Comparison of ENCODE assay signal across 8 cellular contexts in the genomic region with DNA sequence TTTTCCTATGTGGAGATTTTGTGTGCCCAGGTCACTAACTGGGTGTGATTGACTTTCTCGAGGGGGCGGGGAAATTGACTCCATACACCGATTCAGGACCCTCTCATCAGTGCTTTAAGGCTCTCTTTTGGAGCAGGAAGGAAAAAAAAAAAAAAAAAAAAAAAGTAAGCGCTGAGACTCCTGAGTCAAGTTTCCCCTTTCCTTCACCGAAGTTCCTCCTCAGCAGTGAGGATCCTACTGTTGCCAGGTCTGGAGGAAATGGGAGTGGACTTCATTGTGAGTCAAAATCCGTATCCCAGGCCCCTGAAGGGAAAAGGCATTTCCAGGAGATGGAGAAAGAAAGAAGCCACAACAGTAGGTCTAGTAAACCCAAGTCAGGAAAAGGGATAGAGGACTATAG. TPM values are rescaled to one million over a fixed set of nuclear protein-coding genes. Genes with fewer than 3 reads are reported as not detected.
A peak's percentile ranks its signal among the peaks of the same experiment; 100 is the strongest.
DNase-seq lines count a peak whose midpoint lies in the region; ATAC-seq lines count a peak whose summit lies in the region.

No MANE protein-coding gene starts in this region.

- H3K27ac Mint-ChIP-seq in activated CD4-positive, alpha-beta T cell treated with anti-CD3 and anti-CD28 coated beads, Interleukin-2, amount 10 ng/mL, durations not matched to agents 24 days and 14 days = no peak overlapping the region
- no peak overlapping the region for H3K27ac Mint-ChIP-seq in activated naive CD8-positive, alpha-beta T cell treated with anti-CD3 and anti-CD28 coated beads for 36 hours

- no peak for DNase-seq in activated CD4-positive, alpha-beta T cell treated with anti-CD3 and anti-CD28 coated beads, Interleukin-2, amount 10 ng/mL, durations not matched to agents 24 days and 14 days
- no peak for DNase-seq in activated CD4-positive, alpha-beta T cell treated with anti-CD3 and anti-CD28 coated beads for 4 hours
- DNase-seq in activated naive CD8-positive, alpha-beta T cell treated with anti-CD3 and anti-CD28 coated beads for 36 hours = no peak
- DNase-seq in iris pigment epithelial cell (ENCODE audit: low read depth) = peak; percentile 56
- DNase-seq in activated CD4-positive, CD25-positive, alpha-beta regulatory T cell treated with anti-CD3 and anti-CD28 coated beads, Interleukin-2, amount 50 U/mL, for 72 hours = no peak
- DNase-seq in DMS153 treated with DMSO at 0.1 percent for 48 hours (lab: John Stamatoyannopoulos, UW; ENCODE audit: unreplicated experiment) = no peak

- H3K4me1 Mint-ChIP-seq in activated CD4-positive, alpha-beta T cell treated with anti-CD3 and anti-CD28 coated beads, Interleukin-2, amount 10 ng/mL, durations not matched to agents 24 days and 14 days = peaks cover 40% of the 10 kb centered on the region
- peaks cover 29% of the 10 kb centered on the region for H3K4me1 Mint-ChIP-seq in activated naive CD8-positive, alpha-beta T cell treated with anti-CD3 and anti-CD28 coated beads for 36 hours

- peak overlapping the region; percentile 88 for H3K27ac ChIP-seq in subcutaneous abdominal adipose tissue (ENCODE audit: low read depth, low read length)

- H3K36me3 ChIP-seq in subcutaneous abdominal adipose tissue (ENCODE audit: control insufficient read depth in 5 of 5, insufficient read depth in 5 of 5, low read length in 5 of 5) = no peaks in the 10 kb centered on the region

- H3K9me3 ChIP-seq in subcutaneous abdominal adipose tissue (ENCODE audit: control insufficient read depth in 5 of 5, low read length in 5 of 5) = no peaks in the 10 kb centered on the region

- intact Hi-C loops in activated CD4-positive, alpha-beta T cell treated with anti-CD3 and anti-CD28 coated beads, Interleukin-2, amount 10 ng/mL, durations not matched to agents 24 days and 14 days (cut with micrococcal nuclease) = loop anchor here (2.0 to 10.0 kb wide), 3 partner anchors 63 to 591 kb away; partner anchors contain the start of genes FGFR1OP2 and INTS13

- H3K27me3 Mint-ChIP-seq in activated CD4-positive, alpha-beta T cell treated with anti-CD3 and anti-CD28 coated beads, Interleukin-2, amount 10 ng/mL, durations not matched to agents 24 days and 14 days = peaks cover 35% of the 10 kb centered on the region
- peaks cover 8% of the 10 kb centered on the region for H3K27me3 Mint-ChIP-seq in activated naive CD8-positive, alpha-beta T cell treated with anti-CD3 and anti-CD28 coated beads for 36 hours

- peak overlapping the region in 4 of 5 donors; percentile 30 to 89 (median 79) for H3K9ac ChIP-seq in subcutaneous abdominal adipose tissue (ENCODE audit: low read length in 5 of 5)

- H3K4me3 ChIP-seq in subcutaneous abdominal adipose tissue (ENCODE audit: low read depth in 1 of 5, low read length in 5 of 5) = peak overlapping the region; percentile 86 to 96 (median 94)

- peaks cover 2 to 25% (median 22%) of the 10 kb centered on the region in 5 donors for H3K4me1 ChIP-seq in subcutaneous abdominal adipose tissue (ENCODE audit: control insufficient read depth in 5 of 5, insufficient read depth in 5 of 5, low read length in 5 of 5)

- ATAC-seq in GM19452 (IDR thresholded peaks at IDR 0.05; ENCODE audit: unreplicated experiment) = no peak

- H3K9me3 Mint-ChIP-seq in activated CD4-positive, alpha-beta T cell treated with anti-CD3 and anti-CD28 coated beads, Interleukin-2, amount 10 ng/mL, durations not matched to agents 24 days and 14 days = no peaks in the 10 kb centered on the region
- H3K9me3 Mint-ChIP-seq in activated naive CD8-positive, alpha-beta T cell treated with anti-CD3 and anti-CD28 coated beads for 36 hours = no peaks in the 10 kb centered on the region

- H3K27me3 ChIP-seq in subcutaneous abdominal adipose tissue (ENCODE audit: control insufficient read depth in 5 of 5, insufficient read depth in 4 of 5, low read length in 5 of 5) = peaks cover 0 to 4% (median 0%) of the 10 kb centered on the region in 5 donors

- H3K36me3 Mint-ChIP-seq in activated CD4-positive, alpha-beta T cell treated with anti-CD3 and anti-CD28 coated beads, Interleukin-2, amount 10 ng/mL, durations not matched to agents 24 days and 14 days (ENCODE audit: low read depth) = peaks cover 2% of the 10 kb centered on the region
- no peaks in the 10 kb centered on the region for H3K36me3 Mint-ChIP-seq in activated naive CD8-positive, alpha-beta T cell treated with anti-CD3 and anti-CD28 coated beads for 36 hours

- H3K4me3 Mint-ChIP-seq in activated CD4-positive, alpha-beta T cell treated with anti-CD3 and anti-CD28 coated beads, Interleukin-2, amount 10 ng/mL, durations not matched to agents 24 days and 14 days = peak overlapping the region; percentile 96
- H3K4me3 Mint-ChIP-seq in activated naive CD8-positive, alpha-beta T cell treated with anti-CD3 and anti-CD28 coated beads for 36 hours = peak overlapping the region; percentile 92

RNA-seq across cellular contexts. Expression of gene PPFIBP1, which starts 1.4 kb away (rescaled TPM):
- total RNA-seq in activated CD4-positive, alpha-beta T cell treated with anti-CD3 and anti-CD28 coated beads, Interleukin-2, amount 10 ng/mL, durations not matched to agents 24 days and 14 days = 29.0 and 32.0 TPM in 2 replicates
- total RNA-seq in activated naive CD8-positive, alpha-beta T cell treated with anti-CD3 and anti-CD28 coated beads for 36 hours = 10 to 100 TPM; 22.2 to 22.5 TPM
